23 cellular contexts compared by ENCODE assay signal in genomic region chr5:116375926-116376325, GRCh38.
DNase-seq lines count a peak whose midpoint lies in the region; ATAC-seq and TF ChIP-seq lines count a peak whose summit lies in the region.
"Had no signal": no experiment of that assay in that cellular context is flagged by ENCODE, and none has a peak within 500 bp of the region (broad histone marks: within the 10 kb centered on the region; RNA-seq: fewer than 3 reads in every experiment).

No MANE protein-coding gene starts in this region.

- ATAC-seq in psoas muscle (peak; percentile 86 to 90 (median 86)), HG02938 (IDR thresholded peaks at IDR 0.05; ENCODE audit: unreplicated experiment) (no peak)
- ATAC-seq: stimulated activated naive CD8-positive, alpha-beta T cell treated with anti-CD3 and anti-CD28 coated beads, Interleukin-15, Interleukin-2, amounts not matched to agents 100 U/mL and 50 U/mL, for 24 hours had no signal

- no peaks in the 10 kb centered on the region for H3K27me3 ChIP-seq in HUES48 (ENCODE audit: control insufficient read depth, insufficient read depth, low read length)
- no peaks in the 10 kb centered on the region for H3K27me3 ChIP-seq in esophagus muscularis mucosa
- no peaks in the 10 kb centered on the region for H3K27me3 ChIP-seq in psoas muscle (ENCODE audit: insufficient read depth in 3 of 3, low read length in 2 of 3)
- H3K27me3 ChIP-seq in Karpas-422 (ENCODE audit: low read length): no peaks in the 10 kb centered on the region
- H3K27me3 ChIP-seq: uterus had no signal

- intact Hi-C loops in esophagus muscularis mucosa (cut with DNase I) (no loop called here), psoas muscle (cut with DNase I) (no loop called here)

- H3K9ac ChIP-seq in HUES48 (ENCODE audit: low read depth, low read length): no peak overlapping the region; the same call in 1 of the 2 replicates
- no peak overlapping the region for H3K9ac ChIP-seq in Karpas-422 (ENCODE audit: low read length)

- no peak for TF ChIP-seq POLR2A in esophagus muscularis mucosa (IDR thresholded peaks at IDR 0.05; ENCODE audit: low read depth)

- TF ChIP-seq CTCF in esophagus muscularis mucosa (IDR thresholded peaks at IDR 0.05): no peak
- TF ChIP-seq CTCF in psoas muscle (IDR thresholded peaks at IDR 0.05): no peak

- H3K27ac ChIP-seq in HUES48 (ENCODE audit: low read depth, low read length) (peak overlapping the region; percentile 68), esophagus muscularis mucosa (replicated peaks in 1 of 4) (no peak overlapping the region), psoas muscle (peak overlapping the region; percentile 80), Karpas-422 (ENCODE audit: low read length) (no peak overlapping the region)
- H3K27ac ChIP-seq: prostate gland, SK-N-MC, thoracic aorta had no signal

- no peaks in the 10 kb centered on the region for H3K9me2 ChIP-seq in Karpas-422 (replicated peaks; ENCODE audit: insufficient read depth, low read length)

- H3K4me1 ChIP-seq in HUES48 (ENCODE audit: control insufficient read depth, insufficient read depth, low read length) (peaks cover 17% of the 10 kb centered on the region), esophagus muscularis mucosa (peaks cover 17 to 23% (median 21%) of the 10 kb centered on the region in 4 donors), psoas muscle (peaks cover 75% of the 10 kb centered on the region), Karpas-422 (ENCODE audit: low read length) (peaks cover 15% of the 10 kb centered on the region)
- H3K4me1 ChIP-seq: HAP-1, prostate gland, uterus had no signal

- peak; percentile 92 for DNase-seq in NCI-H69 (lab: John Stamatoyannopoulos, UW)
- peak; percentile 87 for DNase-seq in esophagus muscularis mucosa (ENCODE audit: extremely low spot score)
- DNase-seq in psoas muscle: peak; percentile 17 to 74
- DNase-seq in stimulated activated CD4-positive, alpha-beta T cell treated with anti-CD3 and anti-CD28 coated beads, Interleukin-2, amount 100 ng/mL, for 48 hours: no peak
- DNase-seq in Karpas-422: no peak
- DNase-seq: activated CD4-positive, alpha-beta T cell treated with anti-CD3 and anti-CD28 coated beads, Interleukin-2, amount 50 U/mL, for 48 hours; activated CD8-positive, alpha-beta memory T cell treated with anti-CD3 and anti-CD28 coated beads, Interleukin-2, amount 50 U/mL, for 4 hours; activated naive CD4-positive, alpha-beta T cell treated with anti-CD3 and anti-CD28 coated beads, Interleukin-2, amount 10 ng/mL, durations not matched to agents 7 days and 5 days; amniotic stem cell; effector CD8-positive, alpha-beta T cell; head of caudate nucleus; kidney; mammary epithelial cell; NCI-H2081 treated with DMSO at 0.1 percent for 48 hours; RPMI8226; stimulated activated naive CD8-positive, alpha-beta T cell treated with anti-CD3 and anti-CD28 coated beads, Interleukin-15, Interleukin-2, amounts not matched to agents 100 U/mL and 50 U/mL, for 24 hours; uterus had no signal

- no peak overlapping the region for H3K4me2 ChIP-seq in Karpas-422 (ENCODE audit: low read depth, low read length, poor library complexity, severe bottlenecking)

- H3K36me3 ChIP-seq in HUES48 (ENCODE audit: control insufficient read depth, insufficient read depth, low read length) (no peaks in the 10 kb centered on the region), esophagus muscularis mucosa (no peaks in the 10 kb centered on the region), psoas muscle (ENCODE audit: insufficient read depth in 1 of 2, low read depth in 1 of 2) (no peaks in the 10 kb centered on the region), Karpas-422 (ENCODE audit: insufficient read depth, low read length) (no peaks in the 10 kb centered on the region)
- H3K36me3 ChIP-seq: HAP-1, prostate gland, thoracic aorta, uterus had no signal

- H3K9me3 ChIP-seq in HUES48 (ENCODE audit: control insufficient read depth, insufficient read depth, low read length) (no peaks in the 10 kb centered on the region), esophagus muscularis mucosa (no peaks in the 10 kb centered on the region), psoas muscle (no peaks in the 10 kb centered on the region), Karpas-422 (ENCODE audit: low read length) (no peaks in the 10 kb centered on the region)
- H3K9me3 ChIP-seq: HAP-1, prostate gland, thoracic aorta, uterus had no signal

- H3K4me3 ChIP-seq in HUES48 (ENCODE audit: low read depth, low read length) (no peak overlapping the region), esophagus muscularis mucosa (no peak overlapping the region), psoas muscle (no peak overlapping the region), Karpas-422 (ENCODE audit: low read length) (no peak overlapping the region)
- H3K4me3 ChIP-seq: HAP-1, prostate gland, SK-N-MC, thoracic aorta, uterus had no signal

- no peaks in the 10 kb centered on the region for H4K20me1 ChIP-seq in Karpas-422 (ENCODE audit: insufficient read depth, low read depth, low read length)

- TF ChIP-seq EP300 in esophagus muscularis mucosa (IDR thresholded peaks at IDR 0.05): no peak

- no peak overlapping the region for H2AFZ ChIP-seq in Karpas-422 (ENCODE audit: low read length)

- 90% methylated on average over 5 of the region's 5 CpGs for WGBS in esophagus muscularis mucosa
- WGBS in psoas muscle, 3 donors: 23 to 36% (median 29%) methylated on average over 5 of the region's 5 CpGs

- H3K79me2 ChIP-seq in Karpas-422 (ENCODE audit: low read length): no peaks in the 10 kb centered on the region

Comparison
In these comparisons a context has a peak if more than half of its experiments do, and no peak if none do; other contexts are left out.
1. H3K27ac ChIP-seq: peak in HUES48 (single experiment) and psoas muscle (single experiment); none in esophagus muscularis mucosa (0 of 4) and Karpas-422 (single experiment).
2. DNase-seq: peak in NCI-H69 (single experiment), esophagus muscularis mucosa (single experiment) and psoas muscle (2 of 2); none in stimulated activated CD4-positive, alpha-beta T cell treated with anti-CD3 and anti-CD28 coated beads, Interleukin-2, amount 100 ng/mL, for 48 hours (0 of 2) and Karpas-422 (single experiment).